In the genomic region with DNA sequence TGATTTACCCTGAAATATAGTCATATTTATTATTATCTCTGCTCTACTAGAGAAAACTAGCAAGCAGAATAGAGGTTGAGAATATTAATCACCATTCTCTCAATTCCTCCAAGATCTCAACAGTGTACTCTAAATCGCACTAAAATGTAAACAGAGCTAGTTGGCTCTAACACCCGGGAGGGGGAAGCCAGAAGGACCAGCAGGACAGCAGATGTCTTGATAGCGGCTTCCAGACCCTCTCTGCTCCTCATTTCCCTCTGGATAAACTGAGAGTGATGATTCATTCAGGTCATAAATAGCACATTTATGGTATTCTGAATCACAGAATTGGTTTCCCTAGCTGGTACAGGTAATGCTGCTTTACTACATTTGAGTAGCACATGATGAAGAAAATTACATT, we compare ENCODE assay signal across 22 cellular contexts.
DNase-seq lines count a peak whose midpoint lies in the region; ATAC-seq and TF ChIP-seq lines count a peak whose summit lies in the region.
"Had no signal": no experiment of that assay in that cellular context is flagged by ENCODE, and none has a peak within 500 bp of the region (broad histone marks: within the 10 kb centered on the region; RNA-seq: fewer than 3 reads in every experiment).

No MANE protein-coding gene starts in this region.

- H3K36me3 ChIP-seq in Karpas-422 (ENCODE audit: insufficient read depth, low read length) (no peaks in the 10 kb centered on the region), ovary (no peaks in the 10 kb centered on the region)
- H3K36me3 ChIP-seq: gastrocnemius medialis, uterus had no signal

- no peaks in the 10 kb centered on the region for H3K27me3 Mint-ChIP-seq in IgD-negative memory B cell

- intact Hi-C loops in ovary (cut with DNase I): no loop called here

- WGBS in ovary, 3 donors: 11 to 38% (median 21%) methylated on average over 3 of the region's 3 CpGs

- H3K4me3 ChIP-seq in Karpas-422 (ENCODE audit: low read length): no peak overlapping the region
- H3K4me3 ChIP-seq in ovary: no peak overlapping the region
- H3K4me3 ChIP-seq: body of pancreas, gastrocnemius medialis, Peyer's patch, uterus had no signal

- H3K27ac Mint-ChIP-seq in IgD-negative memory B cell: peak overlapping the region in 2 of 3 donors; percentile 52 to 86
- H3K27ac Mint-ChIP-seq: activated naive CD8-positive, alpha-beta T cell treated with anti-CD3 and anti-CD28 coated beads for 36 hours; CD4-positive, alpha-beta memory T cell; H9 had no signal

- no peak for TF ChIP-seq POLR2A in ovary (IDR thresholded peaks at IDR 0.05)

- peaks cover 9% of the 10 kb centered on the region for H3K36me3 Mint-ChIP-seq in IgD-negative memory B cell
- H3K36me3 Mint-ChIP-seq: activated naive CD8-positive, alpha-beta T cell treated with anti-CD3 and anti-CD28 coated beads for 36 hours; CD4-positive, alpha-beta memory T cell had no signal

- H3K79me2 ChIP-seq in Karpas-422 (ENCODE audit: low read length): no peaks in the 10 kb centered on the region

- H3K9me3 ChIP-seq in Karpas-422 (ENCODE audit: low read length): no peaks in the 10 kb centered on the region
- H3K9me3 ChIP-seq in ovary: no peaks in the 10 kb centered on the region
- H3K9me3 ChIP-seq: body of pancreas, gastrocnemius medialis, Peyer's patch, uterus had no signal

- no peaks in the 10 kb centered on the region for H3K9me2 ChIP-seq in Karpas-422 (replicated peaks; ENCODE audit: insufficient read depth, low read length)

- no peak overlapping the region for H3K27ac ChIP-seq in Karpas-422 (ENCODE audit: low read length)
- H3K27ac ChIP-seq in ovary: no peak overlapping the region
- H3K27ac ChIP-seq: body of pancreas, gastrocnemius medialis, Peyer's patch, uterus had no signal

- H2AFZ ChIP-seq in Karpas-422 (ENCODE audit: low read length): no peak overlapping the region

- no peak overlapping the region for H3K4me2 ChIP-seq in Karpas-422 (ENCODE audit: low read depth, low read length, poor library complexity, severe bottlenecking)

- no peak overlapping the region for H3K9ac ChIP-seq in Karpas-422 (ENCODE audit: low read length)

- TF ChIP-seq CTCF in ovary (IDR thresholded peaks at IDR 0.05): no peak

- TF ChIP-seq EP300 in ovary (IDR thresholded peaks at IDR 0.05): no peak

- peaks cover 10 to 52% (median 21%) of the 10 kb centered on the region in 3 donors for H3K4me1 Mint-ChIP-seq in IgD-negative memory B cell
- H3K4me1 Mint-ChIP-seq: activated naive CD8-positive, alpha-beta T cell treated with anti-CD3 and anti-CD28 coated beads for 36 hours; H9 had no signal

- H3K27me3 ChIP-seq in Karpas-422 (ENCODE audit: low read length): no peaks in the 10 kb centered on the region
- H3K27me3 ChIP-seq in ovary: no peaks in the 10 kb centered on the region
- H3K27me3 ChIP-seq: body of pancreas, gastrocnemius medialis, Peyer's patch, uterus had no signal

- H3K4me3 Mint-ChIP-seq in IgD-negative memory B cell: no peak overlapping the region
- H3K4me3 Mint-ChIP-seq: activated naive CD8-positive, alpha-beta T cell treated with anti-CD3 and anti-CD28 coated beads for 36 hours; CD4-positive, alpha-beta memory T cell; H9 had no signal

- ATAC-seq in HG02588 (IDR thresholded peaks at IDR 0.05; ENCODE audit: unreplicated experiment): no peak
- ATAC-seq: body of pancreas, gastrocnemius medialis, HepG2 had no signal

- peaks cover 0 to 2% (median 0%) of the 10 kb centered on the region in 3 donors for H3K9me3 Mint-ChIP-seq in IgD-negative memory B cell
- H3K9me3 Mint-ChIP-seq: activated naive CD8-positive, alpha-beta T cell treated with anti-CD3 and anti-CD28 coated beads for 36 hours; CD4-positive, alpha-beta memory T cell; H9 had no signal

- no peaks in the 10 kb centered on the region for H3K4me1 ChIP-seq in Karpas-422 (ENCODE audit: low read length)
- peaks cover 7% of the 10 kb centered on the region for H3K4me1 ChIP-seq in ovary (ENCODE audit: insufficient read depth)
- H3K4me1 ChIP-seq: body of pancreas, gastrocnemius medialis, Peyer's patch, uterus had no signal

- H4K20me1 ChIP-seq in Karpas-422 (ENCODE audit: insufficient read depth, low read depth, low read length): no peaks in the 10 kb centered on the region

- peak; percentile 20 for DNase-seq in AG20443 (ENCODE audit: low spot score)
- peak; percentile 88 for DNase-seq in cerebellar cortex (ENCODE audit: low spot score)
- peak; percentile 73 for DNase-seq in iris pigment epithelial cell (ENCODE audit: low read depth)
- DNase-seq in Karpas-422: no peak
- DNase-seq in ovary: no peak
- DNase-seq in GM19238 (ENCODE audit: insufficient read length, low spot score): no peak
- DNase-seq: activated CD8-positive, alpha-beta memory T cell treated with anti-CD3 and anti-CD28 coated beads for 24 hours; activated naive CD8-positive, alpha-beta T cell treated with anti-CD3 and anti-CD28 coated beads for 36 hours; body of pancreas; CD4-positive, alpha-beta memory T cell; cortex of kidney; gastrocnemius medialis; H9; NCI-H146; NCI-H2227 treated with DMSO at 0.1 percent for 48 hours; NK-92 treated with Interleukin-12 subunit alpha and Interleukin-12 subunit beta, amount 100 ng/mL, for 24 hours; Peyer's patch; T-helper 9 cell; uterus had no signal

Comparison
In these comparisons a context has a peak if more than half of its experiments do, and no peak if none do; other contexts are left out.
1. DNase-seq: peak in AG20443 (single experiment), cerebellar cortex (single experiment) and iris pigment epithelial cell (single experiment); none in Karpas-422 (single experiment), ovary (0 of 5) and GM19238 (single experiment).